21 cellular contexts compared by ENCODE assay signal in the genomic region with DNA sequence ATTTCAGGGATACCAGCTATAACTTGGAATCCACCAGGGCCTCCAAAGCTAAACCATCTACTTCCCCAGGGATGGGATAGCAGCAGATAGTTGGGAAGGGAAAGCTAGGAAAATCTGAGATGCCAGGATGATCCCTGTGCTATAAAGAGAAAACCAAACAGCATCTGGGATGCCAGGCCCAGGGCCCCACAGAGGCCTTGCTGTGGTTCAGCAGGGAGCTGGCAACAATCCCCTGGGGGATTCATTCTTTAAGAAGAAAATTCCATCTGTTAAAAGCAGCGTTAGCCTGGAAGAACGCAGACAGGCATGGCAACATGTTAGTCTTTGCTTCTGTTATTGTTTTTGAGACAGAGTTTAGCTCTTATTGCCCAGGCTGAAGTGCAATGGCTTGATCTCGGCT. TPM values are rescaled to one million over a fixed set of nuclear protein-coding genes. Genes with fewer than 3 reads are reported as not detected.
DNase-seq lines count a peak whose midpoint lies in the region; ATAC-seq and TF ChIP-seq lines count a peak whose summit lies in the region.
"Had no signal": no experiment of that assay in that cellular context is flagged by ENCODE, and none has a peak within 500 bp of the region (broad histone marks: within the 10 kb centered on the region; RNA-seq: fewer than 3 reads in every experiment).

No MANE protein-coding gene starts in this region.

- no peak overlapping the region for H3K9ac ChIP-seq in SK-N-SH
- no peak overlapping the region for H3K9ac ChIP-seq in adipocyte (ENCODE audit: low read length)

- no peak for TF ChIP-seq CTCF in SK-N-SH (IDR thresholded peaks at IDR 0.05)
- no peak for TF ChIP-seq CTCF in hepatocyte (IDR thresholded peaks at IDR 0.05; ENCODE audit: poor library complexity)
- no peak for TF ChIP-seq CTCF in omental fat pad (IDR thresholded peaks at IDR 0.05)

- TF ChIP-seq EP300 in SK-N-SH (IDR thresholded peaks at IDR 0.05; ENCODE audit: borderline replicate concordance in 1 of 2, low read depth in 1 of 2, low read length in 1 of 2), result no peak

- 77% methylated on average over 3 of the region's 3 CpGs for WGBS in SK-N-SH (ENCODE audit: low lambda C conversion rate)
- WGBS in hepatocyte (ENCODE audit: low lambda C conversion rate, missing lambda C conversion rate), result 56% methylated on average over 3 of the region's 3 CpGs

- DNase-seq in SK-N-SH (peak; percentile 13), adipocyte (ENCODE audit: low read depth) (peak; percentile 85), hepatocyte (ENCODE audit: low spot score) (peak; percentile 26), HPDE6-E6E7 (ENCODE audit: extremely low spot score) (no peak), omental fat pad (ENCODE audit: low spot score) (no peak)
- DNase-seq in naive thymus-derived CD8-positive, alpha-beta T cell, result no peak
- DNase-seq: 8988T; activated CD4-positive, alpha-beta memory T cell treated with anti-CD3 and anti-CD28 coated beads for 36 hours; activated naive CD4-positive, alpha-beta T cell treated with anti-CD3 and anti-CD28 coated beads for 36 hours; DMS153; hippocampal formation; MG63; NCI-H1436; stimulated activated CD4-positive, alpha-beta T cell treated with anti-CD3 and anti-CD28 coated beads, Interleukin-4, amount 100 ng/mL, for 4 hours had no signal

- H3K36me3 Mint-ChIP-seq in naive thymus-derived CD8-positive, alpha-beta T cell, result peaks cover 0 to 19% (median 11%) of the 10 kb centered on the region in 3 donors
- H3K36me3 Mint-ChIP-seq: natural killer cell treated with Interleukin-12 subunit alpha and Interleukin-12 subunit beta and Interleukin-15 and Interleukin-18, amount 100 ng/mL, for 72 hours had no signal

- no peaks in the 10 kb centered on the region for H3K27me3 Mint-ChIP-seq in naive thymus-derived CD8-positive, alpha-beta T cell
- H3K27me3 Mint-ChIP-seq: activated CD4-positive, alpha-beta memory T cell treated with anti-CD3 and anti-CD28 coated beads for 36 hours; natural killer cell treated with Interleukin-12 subunit alpha and Interleukin-12 subunit beta and Interleukin-15 and Interleukin-18, amount 100 ng/mL, for 72 hours; progenitor cell of endocrine pancreas had no signal

- H3F3A ChIP-seq in SK-N-SH (replicated peaks; ENCODE audit: insufficient read depth), result no peaks in the 10 kb centered on the region

- H4K20me1 ChIP-seq in SK-N-SH (ENCODE audit: insufficient read depth) (no peaks in the 10 kb centered on the region; the same call in 1 of the 2 replicates), hepatocyte (ENCODE audit: insufficient read depth, poor library complexity, severe bottlenecking) (no peaks in the 10 kb centered on the region)

- no peaks in the 10 kb centered on the region for H3K9me3 Mint-ChIP-seq in naive thymus-derived CD8-positive, alpha-beta T cell
- H3K9me3 Mint-ChIP-seq: activated CD4-positive, alpha-beta memory T cell treated with anti-CD3 and anti-CD28 coated beads for 36 hours; activated naive CD4-positive, alpha-beta T cell treated with anti-CD3 and anti-CD28 coated beads for 36 hours; natural killer cell treated with Interleukin-12 subunit alpha and Interleukin-12 subunit beta and Interleukin-15 and Interleukin-18, amount 100 ng/mL, for 72 hours had no signal

- CTCF ChIA-PET in SK-N-SH (lab: Yijun Ruan, JAX), result interaction anchor here (0.6 to 8.1 kb wide), 6 partner anchors 15 to 56 kb away, joined by 3 to 49 read pairs (median 15); a partner anchor contains a TSS

- no peak overlapping the region for H3K4me2 ChIP-seq in SK-N-SH
- H3K4me2 ChIP-seq in hepatocyte, result peak overlapping the region; percentile 41

- no peak for TF ChIP-seq RAD21 in SK-N-SH (IDR thresholded peaks at IDR 0.05; ENCODE audit: low read length)

- no peak overlapping the region for H3K4me3 Mint-ChIP-seq in naive thymus-derived CD8-positive, alpha-beta T cell
- H3K4me3 Mint-ChIP-seq: activated CD4-positive, alpha-beta memory T cell treated with anti-CD3 and anti-CD28 coated beads for 36 hours; activated naive CD4-positive, alpha-beta T cell treated with anti-CD3 and anti-CD28 coated beads for 36 hours; natural killer cell treated with Interleukin-12 subunit alpha and Interleukin-12 subunit beta and Interleukin-15 and Interleukin-18, amount 100 ng/mL, for 72 hours had no signal

- no peak overlapping the region for H3K27ac Mint-ChIP-seq in naive thymus-derived CD8-positive, alpha-beta T cell
- H3K27ac Mint-ChIP-seq: activated CD4-positive, alpha-beta memory T cell treated with anti-CD3 and anti-CD28 coated beads for 36 hours; natural killer cell treated with Interleukin-12 subunit alpha and Interleukin-12 subunit beta and Interleukin-15 and Interleukin-18, amount 100 ng/mL, for 72 hours; progenitor cell of endocrine pancreas had no signal

- H2AFZ ChIP-seq in SK-N-SH (ENCODE audit: low read depth) (no peak overlapping the region), hepatocyte (no peak overlapping the region)

- ATAC-seq in SK-N-SH treated with all-trans-retinoic acid at 6 μM for 48 hours, result no peak
- ATAC-seq in naive thymus-derived CD8-positive, alpha-beta T cell, result no peak
- ATAC-seq in omental fat pad (ENCODE audit: low FRiP score), result no peak
- ATAC-seq in HG02571 (IDR thresholded peaks at IDR 0.05; ENCODE audit: unreplicated experiment), result no peak
- ATAC-seq: Right ventricle myocardium inferior had no signal

- H3K4me1 Mint-ChIP-seq in naive thymus-derived CD8-positive, alpha-beta T cell, result peaks cover 11 to 20% (median 16%) of the 10 kb centered on the region in 4 donors

- H3K27me3 ChIP-seq in SK-N-SH (ENCODE audit: insufficient read depth) (no peaks in the 10 kb centered on the region), adipocyte (replicated peaks; ENCODE audit: control insufficient read depth, insufficient read depth, low read length) (no peaks in the 10 kb centered on the region), hepatocyte (no peaks in the 10 kb centered on the region)
- H3K27me3 ChIP-seq: ascending aorta, MG63 had no signal

- POLR2A ChIA-PET in SK-N-SH (lab: Yijun Ruan, JAX), result interaction anchor here (1.1 to 1.2 kb wide), 2 partner anchors 13 to 15 kb away, joined by 3 to 4 read pairs; no protein-coding TSS in a partner anchor
- POLR2A ChIA-PET in naive thymus-derived CD8-positive, alpha-beta T cell (lab: Charles Lee), result no interaction called here

- H3K79me2 ChIP-seq in SK-N-SH (ENCODE audit: insufficient read depth) (no peaks in the 10 kb centered on the region), hepatocyte (peaks cover 78% of the 10 kb centered on the region)

- H3K27ac ChIP-seq in SK-N-SH (ENCODE audit: low read depth in 2 of 2, low read length in 1 of 2) (no peak overlapping the region; a peak in 1 of 4 replicates), hepatocyte (peak overlapping the region; percentile 48)

- H3K36me3 ChIP-seq in SK-N-SH (replicated peaks in 1 of 2; ENCODE audit: control insufficient read depth in 1 of 2, insufficient read depth in 2 of 2, low read length in 1 of 2) (peaks cover 0 to 8% of the 10 kb centered on the region in 2 experiments), adipocyte (ENCODE audit: control insufficient read depth, insufficient read depth, low read length, severe bottlenecking) (peaks cover 8% of the 10 kb centered on the region), hepatocyte (replicated peaks; ENCODE audit: insufficient read depth, low read depth) (no peaks in the 10 kb centered on the region)

- H3K9me3 ChIP-seq in SK-N-SH (no peaks in the 10 kb centered on the region), adipocyte (ENCODE audit: control insufficient read depth, low read length) (no peaks in the 10 kb centered on the region), hepatocyte (ENCODE audit: low read depth) (no peaks in the 10 kb centered on the region)
- H3K9me3 ChIP-seq: ascending aorta, MG63 had no signal

- H3K4me3 ChIP-seq in SK-N-SH (ENCODE audit: low read depth in 2 of 2, low read length in 1 of 2) (no peak overlapping the region), adipocyte (ENCODE audit: low read length) (no peak overlapping the region), hepatocyte (no peak overlapping the region)
- H3K4me3 ChIP-seq: ascending aorta, MG63, skin epidermis had no signal

- no peaks in the 10 kb centered on the region for H3K9me2 ChIP-seq in SK-N-SH
- H3K9me2 ChIP-seq in hepatocyte (replicated peaks; ENCODE audit: insufficient read depth), result no peaks in the 10 kb centered on the region

- H3K4me1 ChIP-seq in SK-N-SH (ENCODE audit: control insufficient read depth in 1 of 2, insufficient read depth in 2 of 2, low read depth in 1 of 2, low read length in 1 of 2) (peaks cover 17 to 21% of the 10 kb centered on the region in 2 experiments; a peak in 2 of 4 replicates), adipocyte (ENCODE audit: control insufficient read depth, insufficient read depth, low read length) (no peaks in the 10 kb centered on the region), hepatocyte (ENCODE audit: insufficient read depth) (peaks cover 55% of the 10 kb centered on the region)

TF ChIP-seq in SK-N-SH, 30 proteins besides CTCF, POLR2A, EP300 and RAD21 (continues in another document):
- TF ChIP-seq NFIC (IDR thresholded peaks at IDR 0.05; ENCODE audit: borderline replicate concordance) (no peak), SMC3 (IDR thresholded peaks at IDR 0.05; ENCODE audit: low read depth, low read length) (no peak), GATA2 (CRISPR knock-in tag; IDR thresholded peaks at IDR 0.05) (no peak), TEAD4 (IDR thresholded peaks at IDR 0.05; ENCODE audit: borderline replicate concordance, insufficient read depth) (no peak), TCF12 (IDR thresholded peaks at IDR 0.05) (no peak), POLR2AphosphoS5 (IDR thresholded peaks at IDR 0.05; ENCODE audit: low read depth, low read length) (no peak)

TF ChIP-seq in SK-N-SH treated with all-trans-retinoic acid at 6 μM for 48 hours, 23 proteins besides CTCF, POLR2A, EP300 and RAD21 (continues in another document):
- TF ChIP-seq TCF4 (CRISPR knock-in tag; IDR thresholded peaks at IDR 0.05; ENCODE audit: borderline replicate concordance), result no peak

RNA-seq across cellular contexts. Expression of a gene that starts 16.6 kb away (rescaled TPM):
- polyA plus RNA-seq in SK-N-SH (2012; rRNA removed) (6.0 and 6.6 TPM in 2 replicates), hepatocyte (32.2 and 33.8 TPM in 2 replicates)
- polyA plus RNA-seq in SK-N-SH (2012; cell fraction: cytosol; rRNA removed), result 5.2 and 5.3 TPM in 2 replicates
- polyA plus RNA-seq in SK-N-SH (2012; cell fraction: nucleus; rRNA removed), result 31.2 and 36.7 TPM in 2 replicates
- total RNA-seq in hepatocyte (22.0 and 35.6 TPM in 2 replicates), omental fat pad (10 to 100 TPM; 33.1 to 99.0 (median 50.6) TPM)
- 10 to 100 TPM; 63.6 to 69.3 TPM for total RNA-seq in naive thymus-derived CD8-positive, alpha-beta T cell
- polyA plus RNA-seq in naive thymus-derived CD8-positive, alpha-beta T cell, result 10 to 100 TPM in 1 of 3 donors, 1 to 10 TPM in 2; 4.6 to 12.6 (median 5.9) TPM

Comparison
In these comparisons a context has a peak if more than half of its experiments do, and no peak if none do; other contexts are left out.
1. DNase-seq: peak in SK-N-SH (single experiment), adipocyte (single experiment) and hepatocyte (single experiment); none in HPDE6-E6E7 (single experiment), naive thymus-derived CD8-positive, alpha-beta T cell (0 of 10) and omental fat pad (single experiment).